Comparison of ENCODE assay signal across 31 cellular contexts in the genomic region with DNA sequence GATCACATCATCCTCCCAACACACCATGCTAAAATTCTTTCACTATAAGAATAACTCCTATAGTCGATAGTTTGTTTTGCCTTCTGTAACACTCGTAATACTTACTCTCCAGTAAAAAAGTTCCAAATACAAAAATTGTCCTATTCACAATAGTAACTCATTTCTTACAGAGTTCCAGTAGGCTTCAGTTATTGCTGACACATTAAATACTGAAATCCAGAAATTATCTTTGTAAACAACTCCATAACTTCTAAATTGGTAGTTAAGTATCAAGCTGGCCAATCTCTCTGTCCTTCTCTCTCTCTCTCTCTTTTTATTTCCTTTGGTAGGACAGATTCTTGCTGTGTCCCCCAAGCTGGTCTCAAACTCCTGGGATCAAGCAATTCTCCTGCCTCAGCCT. TPM values are rescaled to one million over a fixed set of nuclear protein-coding genes. Genes with fewer than 3 reads are reported as not detected.
"Had no signal": no experiment of that assay in that cellular context is flagged by ENCODE, and none has a peak within 500 bp of the region (broad histone marks: within the 10 kb centered on the region; RNA-seq: fewer than 3 reads in every experiment).

No MANE protein-coding gene starts in this region.

- ATAC-seq: activated CD8-positive, alpha-beta memory T cell treated with anti-CD3 and anti-CD28 coated beads, Interleukin-2, amount 10 ng/mL, durations not matched to agents 7 days and 5 days; activated CD8-positive, alpha-beta T cell treated with anti-CD3 and anti-CD28 coated beads, Interleukin-2, amount 10 ng/mL, durations not matched to agents 7 days and 5 days; activated naive CD8-positive, alpha-beta T cell treated with anti-CD3 and anti-CD28 coated beads, Interleukin-2, amount 50 U/mL, for 24 hours had no signal

- DNase-seq: activated B cell treated with CpG ODN at 0.5 μM for 24 hours; activated CD4-positive, alpha-beta memory T cell treated with anti-CD3 and anti-CD28 coated beads, Interleukin-2, amount 10 ng/mL, durations not matched to agents 7 days and 5 days; activated CD4-positive, alpha-beta T cell treated with anti-CD3 and anti-CD28 coated beads for 4 hours; activated CD4-positive, alpha-beta T cell treated with anti-CD3 and anti-CD28 coated beads, Interleukin-2, amount 10 ng/mL, durations not matched to agents 7 days and 5 days; activated CD4-positive, alpha-beta T cell treated with anti-CD3 and anti-CD28 coated beads, Interleukin-2, amount 50 U/mL, for 48 hours; activated CD4-positive, CD25-positive, alpha-beta regulatory T cell treated with anti-CD3 and anti-CD28 coated beads, Interleukin-2, amount 50 U/mL, for 72 hours; activated CD8-positive, alpha-beta memory T cell treated with anti-CD3 and anti-CD28 coated beads for 24 hours; activated CD8-positive, alpha-beta memory T cell treated with anti-CD3 and anti-CD28 coated beads, Interleukin-2, amount 10 ng/mL, durations not matched to agents 7 days and 5 days; activated CD8-positive, alpha-beta memory T cell treated with anti-CD3 and anti-CD28 coated beads, Interleukin-2, amount 50 U/mL, for 48 hours; activated CD8-positive, alpha-beta T cell treated with anti-CD3 and anti-CD28 coated beads, Interleukin-2, amount 10 ng/mL, durations not matched to agents 7 days and 5 days; activated effector memory CD4-positive, alpha-beta T cell treated with Interleukin-2 at 50 U/mL for 16 hours; activated gamma-delta T cell; activated naive CD4-positive, alpha-beta T cell treated with anti-CD3 and anti-CD28 coated beads, Interleukin-2, amount 10 ng/mL, durations not matched to agents 7 days and 5 days; activated naive CD4-positive, alpha-beta T cell treated with Interleukin-2 at 50 U/mL for 16 hours; activated naive CD8-positive, alpha-beta T cell treated with anti-CD3 and anti-CD28 coated beads, Interleukin-2, amount 10 ng/mL, durations not matched to agents 7 days and 5 days; activated naive CD8-positive, alpha-beta T cell treated with anti-CD3 and anti-CD28 coated beads, Interleukin-2, amount 50 U/mL, for 24 hours; activated T-cell treated with anti-CD3 and anti-CD28 coated beads, Interleukin-2, amount 50 U/mL, for 24 hours; activated T-cell treated with anti-CD3 and anti-CD28 coated beads, Interleukin-2, amount 50 U/mL, for 48 hours; amygdala; anterior cingulate cortex; caudate nucleus; cerebellar nuclear complex; T-helper 2 cell; T-helper 9 cell had no signal

- H3K4me1 ChIP-seq: ascending aorta had no signal

- H3K4me3 ChIP-seq: ascending aorta, cardiac muscle cell had no signal

- H3K27ac ChIP-seq: ascending aorta, cardiac muscle cell, VCaP had no signal

- H3K36me3 ChIP-seq: ascending aorta, cardiac muscle cell had no signal

- FAIRE-seq: bronchial epithelial cell, TTC549 had no signal

- H3K9me3 ChIP-seq: ascending aorta had no signal

- H3K27me3 ChIP-seq: ascending aorta, cardiac muscle cell had no signal

RNA-seq across cellular contexts. Expression of a gene that starts 49.6 kb away (rescaled TPM):
- total RNA-seq: activated B cell treated with CpG ODN at 0.5 μM for 24 hours; activated CD4-positive, alpha-beta memory T cell treated with anti-CD3 and anti-CD28 coated beads, Interleukin-2, amount 10 ng/mL, durations not matched to agents 7 days and 5 days; activated CD4-positive, alpha-beta T cell treated with anti-CD3 and anti-CD28 coated beads, Interleukin-2, amount 10 ng/mL, durations not matched to agents 7 days and 5 days; activated CD8-positive, alpha-beta memory T cell treated with anti-CD3 and anti-CD28 coated beads, Interleukin-2, amount 10 ng/mL, durations not matched to agents 7 days and 5 days; activated CD8-positive, alpha-beta T cell treated with anti-CD3 and anti-CD28 coated beads, Interleukin-2, amount 10 ng/mL, durations not matched to agents 7 days and 5 days; activated naive CD8-positive, alpha-beta T cell treated with anti-CD3 and anti-CD28 coated beads, Interleukin-2, amount 10 ng/mL, durations not matched to agents 7 days and 5 days; activated T-helper 2 cell treated with anti-CD3 and anti-CD28 coated beads, Interferon-gamma antibody, Interleukin-2, Interleukin-4, amounts not matched to agents 10 μg/mL and 5 μg/mL and 100 μg/mL, durations not matched to agents 14 hours and 24 hours and 36 hours; ascending aorta; bronchial epithelial cell; cardiac muscle cell; chondrocyte had no signal
- polyA plus RNA-seq: cardiac muscle cell had no signal
